Comparison of ENCODE assay signal across 1 cellular context in the genomic region with DNA sequence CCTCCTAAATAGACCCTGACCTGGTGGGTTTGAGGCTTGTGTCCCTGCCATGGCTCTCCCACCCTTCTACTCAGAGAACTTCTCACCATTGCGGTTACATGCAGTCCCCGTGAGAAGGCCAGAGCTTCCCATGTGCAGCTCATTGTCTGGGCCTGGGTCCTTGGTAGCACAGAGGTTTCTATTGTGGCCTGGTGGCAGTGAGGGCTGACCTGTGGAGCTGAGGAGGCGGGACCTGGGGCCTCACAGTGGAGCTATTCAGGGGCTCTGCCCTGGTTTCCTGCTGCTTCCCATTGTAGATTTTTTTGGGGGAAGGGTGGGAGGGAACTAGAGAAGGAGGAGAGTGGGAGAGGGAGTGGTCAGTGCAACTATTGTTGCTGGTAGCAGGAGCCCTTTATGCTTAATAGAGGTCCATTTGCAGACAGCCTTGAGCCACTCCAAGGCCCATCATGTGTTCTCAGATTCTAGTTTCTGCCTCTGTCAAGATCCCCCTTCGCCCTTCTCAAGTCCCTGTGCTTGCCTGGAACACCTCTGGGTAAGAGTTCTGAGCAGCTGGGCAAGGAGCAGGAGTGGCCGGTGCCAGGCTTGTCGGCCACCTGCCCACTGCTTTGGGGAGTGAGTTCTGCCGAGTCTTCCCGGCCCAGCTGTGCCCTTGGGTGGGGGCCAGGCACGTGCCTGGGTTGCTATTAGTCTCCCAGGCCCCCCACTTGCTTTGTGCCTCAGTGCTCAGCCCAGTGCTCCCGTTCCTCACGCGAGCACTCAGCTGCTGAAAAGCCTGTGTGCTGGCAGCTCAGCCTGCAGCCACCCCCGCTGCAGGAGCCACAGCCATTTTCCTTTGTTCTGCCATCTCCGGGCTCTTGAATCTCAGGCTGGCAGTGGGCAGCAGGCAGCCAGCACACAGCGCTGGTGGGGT.
TF ChIP-seq lines count a peak whose summit lies in the region.

No MANE protein-coding gene starts in this region.

TF ChIP-seq in HepG2, 621 proteins besides CTCF, POLR2A, EP300 and RAD21 (continued from another document and continues in another):
- TF ChIP-seq ZXDC (CRISPR knock-in tag; IDR thresholded peaks at IDR 0.05) = 0 out of 2 replicates have a peak, but pooled peaks have one; percentile 39
- TF ChIP-seq ZNF263 (CRISPR knock-in tag; IDR thresholded peaks at IDR 0.05) = peak; percentile 85
- TF ChIP-seq TMF1 (CRISPR knock-in tag; IDR thresholded peaks at IDR 0.05; ENCODE audit: low read depth) = no peak
- no peak for TF ChIP-seq ATRX (CRISPR knock-in tag; IDR thresholded peaks at IDR 0.05; ENCODE audit: borderline replicate concordance)
- peak; percentile 37; the same call in 1 of the 2 replicates for TF ChIP-seq RXRA (CRISPR knock-in tag; IDR thresholded peaks at IDR 0.05)
- TF ChIP-seq ARID2 (CRISPR knock-in tag; IDR thresholded peaks at IDR 0.05; ENCODE audit: borderline replicate concordance) = peak; percentile 81; the same call in 1 of the 2 replicates
- no peak for TF ChIP-seq MAF1 (CRISPR knock-in tag; IDR thresholded peaks at IDR 0.05; ENCODE audit: borderline replicate concordance)
- peak; percentile 87 for TF ChIP-seq ZFX (CRISPR knock-in tag; IDR thresholded peaks at IDR 0.05; ENCODE audit: low read depth)
- TF ChIP-seq, protein P1, sequence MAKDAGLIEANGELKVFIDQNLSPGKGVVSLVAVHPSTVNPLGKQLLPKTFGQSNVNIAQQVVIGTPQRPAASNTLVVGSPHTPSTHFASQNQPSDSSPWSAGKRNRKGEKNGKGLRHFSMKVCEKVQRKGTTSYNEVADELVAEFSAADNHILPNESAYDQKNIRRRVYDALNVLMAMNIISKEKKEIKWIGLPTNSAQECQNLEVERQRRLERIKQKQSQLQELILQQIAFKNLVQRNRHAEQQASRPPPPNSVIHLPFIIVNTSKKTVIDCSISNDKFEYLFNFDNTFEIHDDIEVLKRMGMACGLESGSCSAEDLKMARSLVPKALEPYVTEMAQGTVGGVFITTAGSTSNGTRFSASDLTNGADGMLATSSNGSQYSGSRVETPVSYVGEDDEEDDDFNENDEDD (CRISPR knock-in tag; IDR thresholded peaks at IDR 0.05; ENCODE audit: borderline replicate concordance) = peak; percentile 70; the same call in 1 of the 2 replicates
- TF ChIP-seq NR2F6 (IDR thresholded peaks at IDR 0.05) = peak; percentile 53; the same call in 1 of the 2 replicates
- TF ChIP-seq NR2F6 (CRISPR knock-in tag; IDR thresholded peaks at IDR 0.05) = peak; percentile 56
- no peak for TF ChIP-seq ZNF367 (CRISPR knock-in tag; IDR thresholded peaks at IDR 0.05; ENCODE audit: borderline replicate concordance)
- TF ChIP-seq PITX1 (CRISPR knock-in tag; IDR thresholded peaks at IDR 0.05) = peak; percentile 34; the same call in 1 of the 2 replicates
- no peak for TF ChIP-seq FOXP1 (IDR thresholded peaks at IDR 0.05)
- TF ChIP-seq FOXP1 (CRISPR knock-in tag; IDR thresholded peaks at IDR 0.05) = 0 out of 2 replicates have a peak, but pooled peaks have one; percentile 10
- TF ChIP-seq HES4 (CRISPR knock-in tag; IDR thresholded peaks at IDR 0.05; ENCODE audit: borderline replicate concordance) = no peak
- TF ChIP-seq HNRNPLL (IDR thresholded peaks at IDR 0.05; ENCODE audit: low read depth, low read length, poor library complexity, severe bottlenecking) = no peak
- TF ChIP-seq ZKSCAN1 (IDR thresholded peaks at IDR 0.05; ENCODE audit: low read length) = no peak
- TF ChIP-seq SP4 (CRISPR knock-in tag; IDR thresholded peaks at IDR 0.05) = peak; percentile 15; the same call in 1 of the 2 replicates
- TF ChIP-seq ZNF292 (CRISPR knock-in tag; IDR thresholded peaks at IDR 0.05; ENCODE audit: borderline replicate concordance, low read depth) = 0 out of 2 replicates have a peak, but pooled peaks have one; percentile 55
- no peak for TF ChIP-seq ZBTB49 (CRISPR knock-in tag; IDR thresholded peaks at IDR 0.05; ENCODE audit: borderline replicate concordance)
- TF ChIP-seq ARID5B (CRISPR knock-in tag; IDR thresholded peaks at IDR 0.05) = peak; percentile 55
- peak; percentile 8; the same call in 1 of the 2 replicates for TF ChIP-seq RXRB (CRISPR knock-in tag; IDR thresholded peaks at IDR 0.05; ENCODE audit: borderline replicate concordance)
- TF ChIP-seq CSRNP1 (CRISPR knock-in tag; IDR thresholded peaks at IDR 0.05) = 0 out of 2 replicates have a peak, but pooled peaks have one; percentile 44
- no peak for TF ChIP-seq ARNT2 (CRISPR knock-in tag; IDR thresholded peaks at IDR 0.05; ENCODE audit: low read depth)
- no peak for TF ChIP-seq GATAD1 (CRISPR knock-in tag; IDR thresholded peaks at IDR 0.05)
- TF ChIP-seq ZSCAN31 (CRISPR knock-in tag; IDR thresholded peaks at IDR 0.05; ENCODE audit: low read depth) = no peak
- peak; percentile 34 for TF ChIP-seq AGO2 (optimal IDR thresholded peaks at IDR 0.05; ENCODE audit: low read depth, low read length)
- TF ChIP-seq SOX13 (IDR thresholded peaks at IDR 0.05) = peak; percentile 91
- TF ChIP-seq SOX13 (CRISPR knock-in tag; conservative IDR thresholded peaks at IDR 0.05 in 1 of 2, IDR thresholded peaks at IDR 0.05 in 1 of 2) = peak in 1 of 2 experiments; percentile 96; a peak in 2 of 4 replicates
- peak; percentile 58 for TF ChIP-seq HDAC1 (CRISPR knock-in tag; IDR thresholded peaks at IDR 0.05)
- no peak for TF ChIP-seq ZNF576 (CRISPR knock-in tag; IDR thresholded peaks at IDR 0.05)
- TF ChIP-seq ASH2L (IDR thresholded peaks at IDR 0.05; ENCODE audit: insufficient read length, low read depth, low read length) = no peak
- peak; percentile 58; the same call in 1 of the 2 replicates for TF ChIP-seq UBTF (CRISPR knock-in tag; IDR thresholded peaks at IDR 0.05)
- no peak for TF ChIP-seq ZNF83 (CRISPR knock-in tag; IDR thresholded peaks at IDR 0.05; ENCODE audit: borderline replicate concordance)
- peak; percentile 69; the same call in 1 of the 2 replicates for TF ChIP-seq HNRNPL (IDR thresholded peaks at IDR 0.05; ENCODE audit: low read depth, low read length)
- TF ChIP-seq PAXIP1 (CRISPR knock-in tag; conservative IDR thresholded peaks at IDR 0.05) = peak; percentile 74
- TF ChIP-seq SAP130 (CRISPR knock-in tag; IDR thresholded peaks at IDR 0.05; ENCODE audit: low read depth) = peak; percentile 54; the same call in 1 of the 2 replicates
